In genomic region chr18:58669731-58670379, GRCh38 we compare ENCODE assay signal across 8 cellular contexts. TPM values are rescaled to one million over a fixed set of nuclear protein-coding genes. Genes with fewer than 3 reads are reported as not detected.
DNase-seq lines count a peak whose midpoint lies in the region; ATAC-seq and TF ChIP-seq lines count a peak whose summit lies in the region.

No MANE protein-coding gene starts in this region.

- TF ChIP-seq CTCF in WTC11 (IDR thresholded peaks at IDR 0.05) (no peak), lower lobe of right lung (IDR thresholded peaks at IDR 0.05) (no peak)

- H3K27me3 Mint-ChIP-seq in WTC11 (ENCODE audit: low read depth) = no peaks in the 10 kb centered on the region

- CTCF ChIA-PET in WTC11 (lab: Charles Lee) = interaction anchor here (0.7 to 5.0 kb wide), 6 partner anchors 9 to 401 kb away, joined by 3 to 45 read pairs (median 6); no protein-coding TSS in a partner anchor

- peak overlapping the region; percentile 70 for H3K4me3 ChIP-seq in lower lobe of right lung

- peak overlapping the region; percentile 82 for H3K4me3 Mint-ChIP-seq in WTC11

- H3K9me3 Mint-ChIP-seq in WTC11 = no peaks in the 10 kb centered on the region

- H3K27ac Mint-ChIP-seq in WTC11 = no peak overlapping the region

- no peaks in the 10 kb centered on the region for H3K27me3 ChIP-seq in lower lobe of right lung (ENCODE audit: low read depth)

- peaks cover 18% of the 10 kb centered on the region for H3K4me1 Mint-ChIP-seq in WTC11

- H3K9me3 ChIP-seq in lower lobe of right lung = no peaks in the 10 kb centered on the region

- peaks cover 25% of the 10 kb centered on the region for H3K4me1 ChIP-seq in lower lobe of right lung

- H3K36me3 ChIP-seq in lower lobe of right lung = no peaks in the 10 kb centered on the region

- DNase-seq in DMS153 (lab: John Stamatoyannopoulos, UW) = peak; percentile 93
- DNase-seq in M059J (ENCODE audit: low read depth) = peak; percentile 87
- DNase-seq in WTC11 (ENCODE audit: low spot score) = no peak
- DNase-seq in lower lobe of right lung = no peak
- no peak for DNase-seq in GDM1 (lab: John Stamatoyannopoulos, UW)
- DNase-seq in Right ventricle myocardium inferior (ENCODE audit: missing footprints) = no peak
- no peak for DNase-seq in retina

- POLR2A ChIA-PET in WTC11 (lab: Charles Lee) = interaction anchor here (0.7 kb wide), 1 partner anchor 12 kb away, joined by 3 read pairs; no protein-coding TSS in a partner anchor

- no peaks in the 10 kb centered on the region for H3K36me3 Mint-ChIP-seq in WTC11

- intact Hi-C loops in lower lobe of right lung (cut with DNase I) (no loop called here), Right ventricle myocardium inferior (cut with DNase I) (loop anchor here (2.0 to 5.0 kb wide), 3 partner anchors 43 to 92 kb away; partner anchors contain the start of gene ALPK2)

- ATAC-seq in WTC11 = no peak
- peak; percentile 40 to 67 for ATAC-seq in lower lobe of right lung
- no peak for ATAC-seq in Right ventricle myocardium inferior
- no peak for ATAC-seq in GM19035 (IDR thresholded peaks at IDR 0.05; ENCODE audit: unreplicated experiment)

- H3K27ac ChIP-seq in lower lobe of right lung = peak overlapping the region; percentile 96

TF ChIP-seq in WTC11, 78 proteins besides CTCF, POLR2A, EP300 and RAD21:
- TF ChIP-seq NR1H2 (CRISPR knock-in tag; IDR thresholded peaks at IDR 0.05) (no peak), RELA (CRISPR knock-in tag; IDR thresholded peaks at IDR 0.05; ENCODE audit: borderline replicate concordance) (no peak), FOXK1 (CRISPR knock-in tag; IDR thresholded peaks at IDR 0.05) (no peak), SP1 (CRISPR knock-in tag; conservative IDR thresholded peaks at IDR 0.05) (no peak), ZNF219 (CRISPR knock-in tag; IDR thresholded peaks at IDR 0.05; ENCODE audit: borderline replicate concordance) (no peak), ZNF317 (CRISPR knock-in tag; IDR thresholded peaks at IDR 0.05; ENCODE audit: borderline replicate concordance, low read depth) (no peak)

RNA-seq across cellular contexts. Expression of gene MALT1, which starts 1.4 kb away (rescaled TPM):
- total RNA-seq in M059J (2014; rRNA removed; shearing (Covaris generic)) = 92.5 and 116 TPM in 2 replicates
- total RNA-seq in WTC11 (2021) (11.2 to 13.6 TPM (median 13.2 TPM) in 3 replicates), lower lobe of right lung (23.1 TPM), Right ventricle myocardium inferior (11.8 TPM)

RNA-seq across cellular contexts. Expression of gene ALPK2, which starts 41.0 kb away (rescaled TPM):
- 38.7 and 73.1 TPM in 2 replicates for total RNA-seq in M059J (2014; rRNA removed; shearing (Covaris generic))
- 0.07 to 0.18 TPM (median 0.07 TPM) in 3 replicates for total RNA-seq in WTC11 (2021)
- not detected for total RNA-seq in lower lobe of right lung
- total RNA-seq in Right ventricle myocardium inferior = 243 TPM

Comparison
In these comparisons a context has a peak if more than half of its experiments do, and no peak if none do; other contexts are left out.
1. DNase-seq: peak in DMS153 (single experiment) and M059J (single experiment); none in WTC11 (single experiment), lower lobe of right lung (single experiment), GDM1 (single experiment), Right ventricle myocardium inferior (single experiment) and retina (single experiment).
2. ATAC-seq: peak in lower lobe of right lung (2 of 2); none in WTC11 (single experiment), Right ventricle myocardium inferior (single experiment) and GM19035 (single experiment).
3. RNA of gene ALPK2, which starts 41.0 kb away (total RNA-seq): 243 TPM in Right ventricle myocardium inferior (single experiment) and 38.7 to 73.1 TPM in M059J; 0.07 to 0.18 TPM in WTC11 and not detected in lower lobe of right lung (single experiment); every median in the first group is over 10 times any median in the second.